Comparison of ENCODE assay signal across 23 cellular contexts in genomic region chr14:53786045-53786444, GRCh38.
"Had no signal": no experiment of that assay in that cellular context is flagged by ENCODE, and none has a peak within 500 bp of the region (broad histone marks: within the 10 kb centered on the region; RNA-seq: fewer than 3 reads in every experiment).

No MANE protein-coding gene starts in this region.

- H3K36me3 Mint-ChIP-seq: naive B cell; natural killer cell; stimulated activated effector memory CD8-positive, alpha-beta T cell treated with anti-CD3 and anti-CD28 coated beads, Interleukin-12 subunit alpha, Interleukin-12 subunit beta, amount 100 ng/mL, for 72 hours had no signal

- H3K4me1 ChIP-seq: left ventricle myocardium inferior, pancreas, prostate gland, spleen, suprapubic skin, tibial artery, upper lobe of right lung had no signal

- H3K27ac Mint-ChIP-seq: immature natural killer cell; mesothelial cell of epicardium; naive B cell; natural killer cell; nephron progenitor cell; stimulated activated effector memory CD8-positive, alpha-beta T cell treated with anti-CD3 and anti-CD28 coated beads, Interleukin-12 subunit alpha, Interleukin-12 subunit beta, amount 100 ng/mL, for 72 hours; stimulated activated naive CD8-positive, alpha-beta T cell treated with anti-CD3 and anti-CD28 coated beads, Interleukin-15, Interleukin-2, amounts not matched to agents 100 ng/mL and 50 ng/mL, for 24 hours had no signal

- H3K4me3 Mint-ChIP-seq: immature natural killer cell; mesothelial cell of epicardium; naive B cell; natural killer cell; nephron progenitor cell; stimulated activated effector memory CD8-positive, alpha-beta T cell treated with anti-CD3 and anti-CD28 coated beads, Interleukin-12 subunit alpha, Interleukin-12 subunit beta, amount 100 ng/mL, for 72 hours; stimulated activated naive CD8-positive, alpha-beta T cell treated with anti-CD3 and anti-CD28 coated beads, Interleukin-15, Interleukin-2, amounts not matched to agents 100 ng/mL and 50 ng/mL, for 24 hours had no signal

- H3K36me3 ChIP-seq: left ventricle myocardium inferior, pancreas, prostate gland, spleen, suprapubic skin, thoracic aorta, tibial artery, upper lobe of right lung had no signal

- H3K27me3 Mint-ChIP-seq: naive B cell; stimulated activated naive CD8-positive, alpha-beta T cell treated with anti-CD3 and anti-CD28 coated beads, Interleukin-15, Interleukin-2, amounts not matched to agents 100 ng/mL and 50 ng/mL, for 24 hours had no signal

- H3K27ac ChIP-seq: left ventricle myocardium inferior, pancreas, prostate gland, spleen, suprapubic skin, thoracic aorta, tibial artery, upper lobe of right lung had no signal

- H3K27me3 ChIP-seq: pancreas, spleen, suprapubic skin, tibial artery, upper lobe of right lung had no signal

- DNase-seq: immature natural killer cell; islet precursor cell; left ventricle myocardium inferior; mesendoderm; naive B cell; natural killer cell; nephron progenitor cell; pancreas; retina; small intestine; spleen; stimulated activated CD4-positive, alpha-beta T cell treated with anti-CD3 and anti-CD28 coated beads, Interleukin-4, amount 100 ng/mL, for 24 hours; stimulated activated naive CD4-positive, alpha-beta T cell; tibial artery; trophoblast cell; upper lobe of right lung had no signal

- H3K9me3 ChIP-seq: pancreas, prostate gland, suprapubic skin, tibial artery, upper lobe of right lung had no signal

- FAIRE-seq: pancreas, small intestine, urothelium cell line had no signal

- H3K4me3 ChIP-seq: left ventricle myocardium inferior, pancreas, prostate gland, spleen, suprapubic skin, thoracic aorta, tibial artery, upper lobe of right lung had no signal

- H3K4me1 Mint-ChIP-seq: immature natural killer cell; naive B cell; natural killer cell; stimulated activated effector memory CD8-positive, alpha-beta T cell treated with anti-CD3 and anti-CD28 coated beads, Interleukin-12 subunit alpha, Interleukin-12 subunit beta, amount 100 ng/mL, for 72 hours had no signal
